ENCODE assay signal across 8 cellular contexts in the genomic region with DNA sequence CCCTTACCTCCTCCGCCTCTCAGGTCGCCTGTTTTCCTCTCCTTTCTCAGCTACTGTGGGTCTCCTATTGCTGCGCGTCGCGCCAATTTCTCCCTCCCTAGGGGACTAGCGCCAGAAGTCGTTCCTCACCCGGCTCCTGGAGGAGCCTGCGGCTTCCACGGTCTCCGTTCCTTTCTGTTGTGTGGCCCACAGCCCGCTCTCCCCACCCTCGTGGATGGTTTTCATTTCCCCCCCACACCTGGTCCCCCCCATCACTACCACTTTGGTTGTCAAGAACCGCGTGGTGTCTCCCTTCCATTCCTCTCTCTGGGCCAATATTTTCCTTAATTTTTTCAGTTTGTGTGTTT. TPM values are rescaled to one million over a fixed set of nuclear protein-coding genes. Genes with fewer than 3 reads are reported as not detected.
DNase-seq lines count a peak whose midpoint lies in the region; ATAC-seq and TF ChIP-seq lines count a peak whose summit lies in the region.

No MANE protein-coding gene starts in this region.

- peaks cover 51% of the 10 kb centered on the region for H3K4me1 Mint-ChIP-seq in brain
- peaks cover 15 to 37% of the 10 kb centered on the region in 2 donors for H3K4me1 Mint-ChIP-seq in stimulated activated naive B cell treated with anti-CD40 and anti-IgM and Interleukin-4, amounts not matched to agents 10 μg/mL and 1 μg/mL and 100 μg/mL, for 72 hours

- no peaks in the 10 kb centered on the region for H3K36me3 ChIP-seq in kidney epithelial cell (ENCODE audit: control insufficient read depth, insufficient read depth, low read length)

- peak overlapping the region; percentile 92 to 100 (median 97) for H3K4me3 Mint-ChIP-seq in brain
- peak overlapping the region; percentile 98 to 99 for H3K4me3 Mint-ChIP-seq in stimulated activated naive B cell treated with anti-CD40 and anti-IgM and Interleukin-4, amounts not matched to agents 10 μg/mL and 1 μg/mL and 100 μg/mL, for 72 hours

- ATAC-seq in GM21717 (IDR thresholded peaks at IDR 0.05; ENCODE audit: unreplicated experiment) (peak; percentile 30), HG03565 (IDR thresholded peaks at IDR 0.05; ENCODE audit: unreplicated experiment) (no peak)
- ATAC-seq in stimulated activated naive B cell treated with anti-CD40 and anti-IgM and Interleukin-4, amounts not matched to agents 10 μg/mL and 1 μg/mL and 100 μg/mL, for 72 hours (replicated peaks) = peak; percentile 39 to 40

- H3K36me3 Mint-ChIP-seq in brain = peaks cover 13% of the 10 kb centered on the region
- H3K36me3 Mint-ChIP-seq in stimulated activated naive B cell treated with anti-CD40 and anti-IgM and Interleukin-4, amounts not matched to agents 10 μg/mL and 1 μg/mL and 100 μg/mL, for 72 hours = peaks cover 11 to 24% of the 10 kb centered on the region in 2 donors

- H3K4me3 ChIP-seq in kidney epithelial cell (ENCODE audit: low read depth, low read length) = peak overlapping the region; percentile 86

- H3K27me3 Mint-ChIP-seq in brain = peaks cover 11% of the 10 kb centered on the region
- no peaks in the 10 kb centered on the region for H3K27me3 Mint-ChIP-seq in stimulated activated naive B cell treated with anti-CD40 and anti-IgM and Interleukin-4, amounts not matched to agents 10 μg/mL and 1 μg/mL and 100 μg/mL, for 72 hours

- no peaks in the 10 kb centered on the region for H3K27me3 ChIP-seq in kidney epithelial cell (ENCODE audit: control insufficient read depth, insufficient read depth, low read length)

- DNase-seq in NCI-H1694 (lab: John Stamatoyannopoulos, UW) = peak; percentile 35
- DNase-seq in NCI-H1694 treated with DMSO at 0.1 percent for 48 hours (lab: John Stamatoyannopoulos, UW) = no peak
- DNase-seq in LHCN-M2 (ENCODE audit: low read depth) = peak; percentile 26
- no peak for DNase-seq in kidney epithelial cell (ENCODE audit: low read depth)
- DNase-seq in stimulated activated naive B cell treated with anti-CD40 and anti-IgM and Interleukin-4, amounts not matched to agents 10 μg/mL and 1 μg/mL and 100 μg/mL, for 72 hours = no peak

- no peak for TF ChIP-seq CTCF in brain (conservative IDR thresholded peaks at IDR 0.05)
- peak; percentile 3 for TF ChIP-seq CTCF in kidney epithelial cell (IDR thresholded peaks at IDR 0.05; ENCODE audit: insufficient read depth, low read length, poor library complexity, severe bottlenecking)

- peaks cover 0 to 14% (median 3%) of the 10 kb centered on the region in 5 experiments for H3K9me3 Mint-ChIP-seq in brain
- H3K9me3 Mint-ChIP-seq in stimulated activated naive B cell treated with anti-CD40 and anti-IgM and Interleukin-4, amounts not matched to agents 10 μg/mL and 1 μg/mL and 100 μg/mL, for 72 hours = no peaks in the 10 kb centered on the region

- peak overlapping the region; percentile 92 to 99 (median 96) for H3K27ac Mint-ChIP-seq in brain
- H3K27ac Mint-ChIP-seq in stimulated activated naive B cell treated with anti-CD40 and anti-IgM and Interleukin-4, amounts not matched to agents 10 μg/mL and 1 μg/mL and 100 μg/mL, for 72 hours = peak overlapping the region; percentile 99

RNA-seq across cellular contexts. Expression of gene CNST, which starts 0.5 kb away (rescaled TPM):
- total RNA-seq in LHCN-M2 (2014; rRNA removed) = 15.3 and 16.4 TPM in 2 replicates
- polyA plus RNA-seq in LHCN-M2 (2012) = 6.1 TPM
- 12.7 TPM for polyA plus RNA-seq in brain (ENCODE audit: insufficient read depth, low read depth, low replicate concordance)
- 12.3 and 12.6 TPM in 2 replicates for total RNA-seq in kidney epithelial cell

RNA-seq across cellular contexts. Expression of gene TFB2M, which starts 0.7 kb away (rescaled TPM):
- 19.0 and 20.4 TPM in 2 replicates for total RNA-seq in LHCN-M2 (2014; rRNA removed)
- 7.0 TPM for polyA plus RNA-seq in LHCN-M2 (2012)
- 4.3 TPM for polyA plus RNA-seq in brain (ENCODE audit: insufficient read depth, low read depth, low replicate concordance)
- total RNA-seq in kidney epithelial cell = 18.1 and 19.8 TPM in 2 replicates

RNA-seq across cellular contexts. Expression of gene SMYD3, which starts 59.7 kb away (rescaled TPM):
- 24.8 and 34.0 TPM in 2 replicates for total RNA-seq in LHCN-M2 (2014; rRNA removed)
- polyA plus RNA-seq in LHCN-M2 (2012) = 39.2 TPM
- polyA plus RNA-seq in brain (ENCODE audit: insufficient read depth, low read depth, low replicate concordance) = 48.0 TPM
- 20.6 and 29.2 TPM in 2 replicates for total RNA-seq in kidney epithelial cell

Comparison
In these comparisons a context has a peak if more than half of its experiments do, and no peak if none do; other contexts are left out.
1. DNase-seq: peak in NCI-H1694 (single experiment) and LHCN-M2 (single experiment); none in NCI-H1694 treated with DMSO at 0.1 percent for 48 hours (single experiment), kidney epithelial cell (single experiment) and stimulated activated naive B cell treated with anti-CD40 and anti-IgM and Interleukin-4, amounts not matched to agents 10 μg/mL and 1 μg/mL and 100 μg/mL, for 72 hours (single experiment).